In the genomic region with DNA sequence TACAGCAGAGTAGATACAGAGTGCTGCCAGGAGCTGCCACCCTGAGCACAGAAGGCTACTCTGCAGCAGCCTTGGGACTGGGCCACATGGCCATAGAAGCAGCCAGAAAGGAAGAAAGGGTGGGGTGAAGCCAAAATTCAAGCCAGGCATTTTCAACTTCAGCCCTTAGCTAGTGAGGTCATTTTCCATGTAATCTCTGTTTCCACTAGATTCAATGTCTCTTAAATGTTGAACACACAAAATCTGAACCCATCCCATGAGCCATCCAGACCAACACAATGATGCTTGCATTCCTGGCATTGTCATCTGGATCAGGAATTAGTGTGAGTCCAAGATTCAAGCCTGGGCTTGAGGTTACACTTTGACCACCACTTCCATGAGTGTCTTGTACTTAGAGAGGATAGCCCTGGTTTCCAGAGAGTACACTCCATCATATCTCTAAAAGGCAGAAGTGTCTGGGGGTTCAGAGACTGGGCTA, we compare ENCODE assay signal across 18 cellular contexts.
DNase-seq lines count a peak whose midpoint lies in the region; ATAC-seq and TF ChIP-seq lines count a peak whose summit lies in the region.
"Had no signal": no experiment of that assay in that cellular context is flagged by ENCODE, and none has a peak within 500 bp of the region (broad histone marks: within the 10 kb centered on the region; RNA-seq: fewer than 3 reads in every experiment).

No MANE protein-coding gene starts in this region.

- ATAC-seq in GM18861 (IDR thresholded peaks at IDR 0.05; ENCODE audit: unreplicated experiment) = no peak
- no peak for ATAC-seq in HG03280 (IDR thresholded peaks at IDR 0.05; ENCODE audit: unreplicated experiment)
- ATAC-seq: body of pancreas, left colon, WTC11 had no signal

- H3K4me1 ChIP-seq in adipocyte (ENCODE audit: control insufficient read depth, insufficient read depth, low read length) = peaks cover 17% of the 10 kb centered on the region
- H3K4me1 ChIP-seq: body of pancreas had no signal

- TF ChIP-seq CTCF in fibroblast of pulmonary artery (IDR thresholded peaks at IDR 0.05; ENCODE audit: low read length, missing control alignments) = no peak

- H3K9ac ChIP-seq in adipocyte (ENCODE audit: low read length) = peak overlapping the region; percentile 49

- H3K36me3 ChIP-seq in adipocyte (ENCODE audit: control insufficient read depth, insufficient read depth, low read length, severe bottlenecking) = no peaks in the 10 kb centered on the region

- no peaks in the 10 kb centered on the region for H3K9me3 ChIP-seq in adipocyte (ENCODE audit: control insufficient read depth, low read length)
- H3K9me3 ChIP-seq: testis had no signal

- no peaks in the 10 kb centered on the region for H3K27me3 ChIP-seq in adipocyte (replicated peaks; ENCODE audit: control insufficient read depth, insufficient read depth, low read length)
- H3K27me3 ChIP-seq: body of pancreas, testis had no signal

- peak; percentile 49 for DNase-seq in GM03348 (ENCODE audit: low spot score)
- no peak for DNase-seq in adipocyte (ENCODE audit: low read depth)
- DNase-seq in fibroblast of pulmonary artery (ENCODE audit: low read depth) = peak; percentile 33
- DNase-seq in non-pigmented ciliary epithelial cell (ENCODE audit: low read depth) = peak; percentile 23
- DNase-seq in amniotic stem cell (lab: John Stamatoyannopoulos, UW) = no peak
- no peak for DNase-seq in GOT3 (lab: John Stamatoyannopoulos, UW)
- DNase-seq: activated CD4-positive, alpha-beta memory T cell treated with anti-CD3 and anti-CD28 coated beads for 36 hours; activated naive CD4-positive, alpha-beta T cell treated with Interleukin-2 at 50 U/mL for 16 hours; body of pancreas; CD8-positive, alpha-beta memory T cell; DND-41; left colon; NCI-H146; NCI-H774; testis had no signal

- peak overlapping the region; percentile 15 for H3K4me3 ChIP-seq in adipocyte (ENCODE audit: low read length)
- H3K4me3 ChIP-seq in fibroblast of pulmonary artery (replicated peaks; ENCODE audit: low read depth, low read length) = no peak overlapping the region
- H3K4me3 ChIP-seq: body of pancreas, testis had no signal

Comparison
In these comparisons a context has a peak if more than half of its experiments do, and no peak if none do; other contexts are left out.
1. DNase-seq: peak in GM03348 (single experiment), fibroblast of pulmonary artery (single experiment) and non-pigmented ciliary epithelial cell (single experiment); none in adipocyte (single experiment), amniotic stem cell (single experiment) and GOT3 (single experiment).